Comparison of ENCODE assay signal across 6 cellular contexts in genomic region chr2:19337742-19338141, GRCh38. TPM values are rescaled to one million over a fixed set of nuclear protein-coding genes. Genes with fewer than 3 reads are reported as not detected.
"Had no signal": no experiment of that assay in that cellular context is flagged by ENCODE, and none has a peak within 500 bp of the region (broad histone marks: within the 10 kb centered on the region; RNA-seq: fewer than 3 reads in every experiment).

No MANE protein-coding gene starts in this region.

- DNase-seq: H9, HCEC 1CT, KBM-7 had no signal

- ATAC-seq: GM23338 had no signal

- FAIRE-seq: H1, H54 had no signal

- H3K4me3 Mint-ChIP-seq: GM23338, H9 had no signal

- H3K4me1 Mint-ChIP-seq: GM23338, H9 had no signal

- H3K27ac Mint-ChIP-seq: GM23338, H9 had no signal

- H2AFZ ChIP-seq: GM23338 had no signal

- H3K4me2 ChIP-seq: GM23338 had no signal

- H3K4me3 ChIP-seq: GM23338 had no signal

RNA-seq across cellular contexts. Expression of gene OSR1, which starts 20.7 kb away (rescaled TPM):
- polyA plus RNA-seq: GM23338 had no signal
